23 cellular contexts compared by ENCODE assay signal in genomic region chr13:93981578-93981977, GRCh38.
"Had no signal": no experiment of that assay in that cellular context is flagged by ENCODE, and none has a peak within 500 bp of the region (broad histone marks: within the 10 kb centered on the region; RNA-seq: fewer than 3 reads in every experiment).

No MANE protein-coding gene starts in this region.

- ATAC-seq: K562 had no signal

- DNase-seq: Kasumi-1, MM.1S, NCI-H1092 treated with DMSO at 0.1 percent for 48 hours, NCI-H1436, NCI-H187, NCI-H2029, NCI-H2081 treated with DMSO at 0.1 percent for 48 hours, NCI-H2171, NCI-H226, NCI-H446, NCI-H510A, NCI-H524 treated with DMSO at 0.1 percent for 48 hours, NCI-H69, NCI-H774, Right ventricle myocardium superior, RPMI8226, SIG-M5 had no signal

- H3K36me3 ChIP-seq: SJSA1 had no signal

- H3K4me2 ChIP-seq: KMS-11 had no signal

- H3K9ac ChIP-seq: KMS-11 had no signal

- H3K27ac ChIP-seq: HL-60, KMS-11, SJSA1 had no signal

- H3K4me1 ChIP-seq: SJSA1 had no signal

- H3K4me3 ChIP-seq: K562, SJSA1 had no signal

- H3K27me3 ChIP-seq: SJSA1 had no signal

- H3K9me3 ChIP-seq: SJSA1 had no signal

- FAIRE-seq: HTR-8/SVneo, K562, RCC 7860 had no signal
